11 cellular contexts compared by ENCODE assay signal in the genomic region with DNA sequence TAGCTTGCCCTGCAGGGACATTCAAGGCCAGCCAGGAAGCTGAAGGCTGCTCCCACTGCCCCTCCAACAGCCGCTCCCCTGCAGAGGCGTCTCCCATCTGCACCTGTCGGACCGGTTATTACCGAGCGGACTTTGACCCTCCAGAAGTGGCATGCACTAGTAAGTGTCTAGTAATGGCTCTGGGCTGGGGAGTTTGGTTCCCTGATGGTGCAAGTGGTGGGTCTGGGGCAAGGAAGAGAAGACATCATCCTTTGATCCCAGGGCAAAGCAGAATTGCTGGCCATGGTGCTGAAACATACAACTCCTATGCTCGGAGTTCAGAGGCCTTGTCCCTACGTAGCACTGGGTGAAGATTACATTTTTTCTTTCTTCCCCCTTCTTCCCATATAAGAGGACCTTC.
DNase-seq lines count a peak whose midpoint lies in the region; ATAC-seq and TF ChIP-seq lines count a peak whose summit lies in the region.
"Had no signal": no experiment of that assay in that cellular context is flagged by ENCODE, and none has a peak within 500 bp of the region (broad histone marks: within the 10 kb centered on the region; RNA-seq: fewer than 3 reads in every experiment).

No MANE protein-coding gene starts in this region.

- in situ Hi-C loops in ACHN (cut with HindIII; ENCODE audit: low pct_ligation_motif_present, low pct_unique_long_range_greater_than_20kb, low sequenced_read_pairs): no loop called here

- no peak overlapping the region for H3K4me3 ChIP-seq in PC-3 (ENCODE audit: low read length)
- H3K4me3 ChIP-seq in naive thymus-derived CD4-positive, alpha-beta T cell (ENCODE audit: low read length): no peak overlapping the region
- H3K4me3 ChIP-seq: HAP-1 had no signal

- H4K20me1 ChIP-seq in PC-3 (ENCODE audit: low read length): no peaks in the 10 kb centered on the region

- BruUV-seq in PC-3 (replicated peaks; lab: Mats Ljungman, UMichigan): no TSS peak

- no peak overlapping the region for H3K9ac ChIP-seq in PC-3 (ENCODE audit: low read length)

- CTCF ChIA-PET in PC-3 (lab: Charles Lee): no interaction called here
- CTCF ChIA-PET in naive thymus-derived CD4-positive, alpha-beta T cell (lab: Charles Lee): no interaction called here

- peaks cover 0 to 11% (median 0%) of the 10 kb centered on the region in 5 donors for H3K27me3 Mint-ChIP-seq in naive thymus-derived CD4-positive, alpha-beta T cell

- H3K27ac ChIP-seq in PC-3 (ENCODE audit: low read length) (no peak overlapping the region), foreskin keratinocyte (no peak overlapping the region)
- no peak overlapping the region for H3K27ac ChIP-seq in naive thymus-derived CD4-positive, alpha-beta T cell (ENCODE audit: low read depth, low read length)

- ATAC-seq in PC-3 (no peak), foreskin keratinocyte (peak; percentile 28), HG02763 (IDR thresholded peaks at IDR 0.05; ENCODE audit: unreplicated experiment) (no peak), GM18502 (IDR thresholded peaks at IDR 0.05; ENCODE audit: poor library complexity, unreplicated experiment) (no peak)
- no peak for ATAC-seq in naive thymus-derived CD4-positive, alpha-beta T cell

- H3K36me3 ChIP-seq in PC-3 (ENCODE audit: low read depth, low read length): no peaks in the 10 kb centered on the region
- H3K36me3 ChIP-seq in naive thymus-derived CD4-positive, alpha-beta T cell (ENCODE audit: control insufficient read depth in 2 of 3, insufficient read depth in 3 of 3, low read length in 3 of 3): no peaks in the 10 kb centered on the region
- H3K36me3 ChIP-seq: HAP-1 had no signal

- H3K4me1 ChIP-seq in PC-3 (ENCODE audit: insufficient read depth, low read length) (no peaks in the 10 kb centered on the region), foreskin keratinocyte (no peaks in the 10 kb centered on the region)
- H3K4me1 ChIP-seq in naive thymus-derived CD4-positive, alpha-beta T cell (ENCODE audit: control insufficient read depth in 2 of 2, insufficient read depth in 2 of 2, low read length in 2 of 2): no peaks in the 10 kb centered on the region
- H3K4me1 ChIP-seq: HAP-1 had no signal

- no peak overlapping the region for H3K27ac Mint-ChIP-seq in naive thymus-derived CD4-positive, alpha-beta T cell

- no peaks in the 10 kb centered on the region for H3K36me3 Mint-ChIP-seq in naive thymus-derived CD4-positive, alpha-beta T cell

- no peaks in the 10 kb centered on the region for H3F3A ChIP-seq in PC-3 (ENCODE audit: low read length, unreplicated experiment)

- no peaks in the 10 kb centered on the region for H3K4me1 Mint-ChIP-seq in naive thymus-derived CD4-positive, alpha-beta T cell

- H3K9me2 ChIP-seq in PC-3 (replicated peaks; ENCODE audit: low read length): no peaks in the 10 kb centered on the region

- peaks cover 0 to 7% (median 2%) of the 10 kb centered on the region in 11 donors for H3K9me3 Mint-ChIP-seq in naive thymus-derived CD4-positive, alpha-beta T cell

- no peak overlapping the region for H2AFZ ChIP-seq in PC-3 (ENCODE audit: low read length)

- no peaks in the 10 kb centered on the region for H3K27me3 ChIP-seq in PC-3 (ENCODE audit: low read length)
- H3K27me3 ChIP-seq in foreskin keratinocyte: no peaks in the 10 kb centered on the region
- no peaks in the 10 kb centered on the region for H3K27me3 ChIP-seq in naive thymus-derived CD4-positive, alpha-beta T cell (ENCODE audit: control insufficient read depth in 2 of 2, insufficient read depth in 2 of 2, low read length in 2 of 2)

- no peak overlapping the region for H3K4me3 Mint-ChIP-seq in naive thymus-derived CD4-positive, alpha-beta T cell

- H3K9me3 ChIP-seq in PC-3 (ENCODE audit: low read length): no peaks in the 10 kb centered on the region
- H3K9me3 ChIP-seq in naive thymus-derived CD4-positive, alpha-beta T cell (ENCODE audit: control insufficient read depth in 2 of 3, low read length in 3 of 3): no peaks in the 10 kb centered on the region
- H3K9me3 ChIP-seq: HAP-1 had no signal

- DNase-seq in ACHN (peak; percentile 28), GM19240 (ENCODE audit: insufficient read length, low spot score) (peak; percentile 4), PC-3 (peak; percentile 32), foreskin keratinocyte (no peak), T-helper 9 cell (no peak)
- no peak for DNase-seq in naive thymus-derived CD4-positive, alpha-beta T cell
- DNase-seq: DMS79 treated with DMSO at 0.1 percent for 48 hours, NCI-H2171 had no signal

- H3K79me2 ChIP-seq in PC-3 (ENCODE audit: low read length): no peaks in the 10 kb centered on the region

- no peak for TF ChIP-seq CTCF in PC-3 (conservative IDR thresholded peaks at IDR 0.05; ENCODE audit: low read depth, low read length)
- no peak for TF ChIP-seq CTCF in foreskin keratinocyte (conservative IDR thresholded peaks at IDR 0.05)

- intact Hi-C loops in PC-3 (cut with micrococcal nuclease): no loop called here
- intact Hi-C loops in naive thymus-derived CD4-positive, alpha-beta T cell (cut with micrococcal nuclease): no loop called here

- no peak overlapping the region for H3K4me2 ChIP-seq in PC-3 (ENCODE audit: low read length)

- POLR2A ChIA-PET in PC-3 (lab: Charles Lee; ENCODE audit: unreplicated experiment): no interaction called here
- POLR2A ChIA-PET in naive thymus-derived CD4-positive, alpha-beta T cell (lab: Charles Lee): no interaction called here

Comparison
In these comparisons a context has a peak if more than half of its experiments do, and no peak if none do; other contexts are left out.
1. DNase-seq: peak in ACHN (single experiment), GM19240 (single experiment) and PC-3 (single experiment); none in foreskin keratinocyte (0 of 2), naive thymus-derived CD4-positive, alpha-beta T cell (0 of 9) and T-helper 9 cell (single experiment).